1 cellular context compared by ENCODE assay signal in genomic region chr4:1214101-1215095, GRCh38.
A peak's percentile ranks its signal among the peaks of the same experiment; 100 is the strongest.
TF ChIP-seq lines count a peak whose summit lies in the region.

No MANE protein-coding gene starts in this region.

TF ChIP-seq in K562, 482 proteins besides CTCF, POLR2A, EP300 and RAD21:
- 0 out of 2 replicates have a peak, but pooled peaks have one; percentile 8 for TF ChIP-seq POLR2G (IDR thresholded peaks at IDR 0.05; ENCODE audit: low read depth, low read length)
- no peak for TF ChIP-seq TBL1XR1 (IDR thresholded peaks at IDR 0.05; ENCODE audit: low read length in 2 of 2)
